31 cellular contexts compared by ENCODE assay signal in genomic region chr5:82308416-82308815, GRCh38.
"Had no signal": no experiment of that assay in that cellular context is flagged by ENCODE, and none has a peak within 500 bp of the region (broad histone marks: within the 10 kb centered on the region; RNA-seq: fewer than 3 reads in every experiment).

No MANE protein-coding gene starts in this region.

- H3K9me3 Mint-ChIP-seq: activated CD4-positive, alpha-beta memory T cell treated with anti-CD3 and anti-CD28 coated beads, Interleukin-2, amount 10 ng/mL, durations not matched to agents 7 days and 5 days; activated CD4-positive, alpha-beta T cell treated with anti-CD3 and anti-CD28 coated beads, Interleukin-2, amount 10 ng/mL, durations not matched to agents 24 days and 14 days; activated naive CD4-positive, alpha-beta T cell treated with anti-CD3 and anti-CD28 coated beads, Interleukin-2, amount 10 ng/mL, durations not matched to agents 7 days and 5 days; activated T-cell treated with anti-CD3 and anti-CD28 coated beads, Interleukin-2, amount 50 U/mL, for 72 hours had no signal

- H3K4me3 Mint-ChIP-seq: activated CD4-positive, alpha-beta memory T cell treated with anti-CD3 and anti-CD28 coated beads, Interleukin-2, amount 10 ng/mL, durations not matched to agents 7 days and 5 days; activated CD4-positive, alpha-beta T cell treated with anti-CD3 and anti-CD28 coated beads for 36 hours; activated CD4-positive, alpha-beta T cell treated with anti-CD3 and anti-CD28 coated beads, Interleukin-2, amount 10 ng/mL, durations not matched to agents 24 days and 14 days; activated naive CD4-positive, alpha-beta T cell treated with anti-CD3 and anti-CD28 coated beads, Interleukin-2, amount 10 ng/mL, durations not matched to agents 7 days and 5 days; activated naive CD8-positive, alpha-beta T cell treated with anti-CD3 and anti-CD28 coated beads, Interleukin-2, amount 10 ng/mL, durations not matched to agents 7 days and 5 days; activated T-cell treated with anti-CD3 and anti-CD28 coated beads, Interleukin-2, amount 50 U/mL, for 24 hours; activated T-cell treated with anti-CD3 and anti-CD28 coated beads, Interleukin-2, amount 50 U/mL, for 72 hours; brain; T-helper 17 cell; T-helper 2 cell treated with Interferon-gamma antibody and Interleukin-4, amounts not matched to agents 5 μg/mL and 100 μg/mL, for 36 hours had no signal

- DNase-seq: activated CD4-positive, alpha-beta memory T cell treated with anti-CD3 and anti-CD28 coated beads, Interleukin-2, amount 10 ng/mL, durations not matched to agents 7 days and 5 days; activated CD4-positive, alpha-beta T cell treated with anti-CD3 and anti-CD28 coated beads for 36 hours; activated CD4-positive, alpha-beta T cell treated with anti-CD3 and anti-CD28 coated beads, Interleukin-2, amount 10 ng/mL, durations not matched to agents 24 days and 14 days; activated CD4-positive, CD25-positive, alpha-beta regulatory T cell; activated CD4-positive, CD25-positive, alpha-beta regulatory T cell treated with anti-CD3 and anti-CD28 coated beads, Interleukin-2, amount 50 U/mL, for 72 hours; activated CD8-positive, alpha-beta memory T cell treated with anti-CD3 and anti-CD28 coated beads, Interleukin-2, amount 50 U/mL, for 48 hours; activated gamma-delta T cell; activated naive CD4-positive, alpha-beta T cell; activated naive CD4-positive, alpha-beta T cell treated with anti-CD3 and anti-CD28 coated beads, Interleukin-2, amount 10 ng/mL, durations not matched to agents 7 days and 5 days; activated naive CD8-positive, alpha-beta T cell treated with anti-CD3 and anti-CD28 coated beads, Interleukin-2, amount 10 ng/mL, durations not matched to agents 7 days and 5 days; activated T-cell treated with anti-CD3 and anti-CD28 coated beads for 4 hours; activated T-cell treated with anti-CD3 and anti-CD28 coated beads, Interleukin-2, amount 50 U/mL, for 24 hours; activated T-cell treated with anti-CD3 and anti-CD28 coated beads, Interleukin-2, amount 50 U/mL, for 72 hours; central memory CD4-positive, alpha-beta T cell; cerebellar nuclear complex; colonic mucosa; effector CD8-positive, alpha-beta T cell; erythroblast; foreskin keratinocyte; gastrocnemius medialis; heart right ventricle; T-helper 1 cell; T-helper 17 cell; T1000 had no signal

- H3K9me3 ChIP-seq: ascending aorta, breast epithelium, colonic mucosa, esophagus muscularis mucosa, gastrocnemius medialis, heart right ventricle had no signal

- H3K4me1 ChIP-seq: breast epithelium, colonic mucosa, foreskin keratinocyte, gastrocnemius medialis had no signal

- H3K4me1 Mint-ChIP-seq: activated CD4-positive, alpha-beta memory T cell treated with anti-CD3 and anti-CD28 coated beads, Interleukin-2, amount 10 ng/mL, durations not matched to agents 7 days and 5 days; activated CD4-positive, alpha-beta T cell treated with anti-CD3 and anti-CD28 coated beads for 36 hours; activated naive CD4-positive, alpha-beta T cell treated with anti-CD3 and anti-CD28 coated beads, Interleukin-2, amount 10 ng/mL, durations not matched to agents 7 days and 5 days; T-helper 17 cell had no signal

- H3K27me3 Mint-ChIP-seq: activated CD4-positive, alpha-beta memory T cell treated with anti-CD3 and anti-CD28 coated beads, Interleukin-2, amount 10 ng/mL, durations not matched to agents 7 days and 5 days; activated CD4-positive, alpha-beta T cell treated with anti-CD3 and anti-CD28 coated beads, Interleukin-2, amount 10 ng/mL, durations not matched to agents 24 days and 14 days; activated naive CD4-positive, alpha-beta T cell treated with anti-CD3 and anti-CD28 coated beads, Interleukin-2, amount 10 ng/mL, durations not matched to agents 7 days and 5 days; activated naive CD8-positive, alpha-beta T cell treated with anti-CD3 and anti-CD28 coated beads, Interleukin-2, amount 10 ng/mL, durations not matched to agents 7 days and 5 days; brain had no signal

- H3K27ac Mint-ChIP-seq: activated CD4-positive, alpha-beta memory T cell treated with anti-CD3 and anti-CD28 coated beads, Interleukin-2, amount 10 ng/mL, durations not matched to agents 7 days and 5 days; activated CD4-positive, alpha-beta T cell treated with anti-CD3 and anti-CD28 coated beads for 36 hours; activated CD4-positive, alpha-beta T cell treated with anti-CD3 and anti-CD28 coated beads, Interleukin-2, amount 10 ng/mL, durations not matched to agents 24 days and 14 days; activated naive CD4-positive, alpha-beta T cell treated with anti-CD3 and anti-CD28 coated beads, Interleukin-2, amount 10 ng/mL, durations not matched to agents 7 days and 5 days; activated naive CD4-positive, alpha-beta T cell treated with anti-CD3 and anti-CD28 coated beads, Interleukin-2, amount 50 U/mL, for 72 hours; activated naive CD8-positive, alpha-beta T cell treated with anti-CD3 and anti-CD28 coated beads, Interleukin-2, amount 10 ng/mL, durations not matched to agents 7 days and 5 days; activated T-cell treated with anti-CD3 and anti-CD28 coated beads, Interleukin-2, amount 50 U/mL, for 24 hours; activated T-cell treated with anti-CD3 and anti-CD28 coated beads, Interleukin-2, amount 50 U/mL, for 72 hours; T-helper 17 cell; T-helper 2 cell treated with Interferon-gamma antibody and Interleukin-4, amounts not matched to agents 5 μg/mL and 100 μg/mL, for 36 hours had no signal

- H3K27ac ChIP-seq: breast epithelium, colonic mucosa, foreskin keratinocyte, gastrocnemius medialis had no signal

- H3K36me3 ChIP-seq: ascending aorta, breast epithelium, cardiac muscle cell, colonic mucosa, gastrocnemius medialis had no signal

- H3K4me3 ChIP-seq: breast epithelium, cardiac muscle cell, colonic mucosa, esophagus muscularis mucosa, gastrocnemius medialis, heart right ventricle had no signal

- H3K27me3 ChIP-seq: ascending aorta, breast epithelium, cardiac muscle cell, colonic mucosa, esophagus muscularis mucosa, foreskin keratinocyte, gastrocnemius medialis, heart right ventricle had no signal
